1 cellular context compared by ENCODE assay signal in the genomic region with DNA sequence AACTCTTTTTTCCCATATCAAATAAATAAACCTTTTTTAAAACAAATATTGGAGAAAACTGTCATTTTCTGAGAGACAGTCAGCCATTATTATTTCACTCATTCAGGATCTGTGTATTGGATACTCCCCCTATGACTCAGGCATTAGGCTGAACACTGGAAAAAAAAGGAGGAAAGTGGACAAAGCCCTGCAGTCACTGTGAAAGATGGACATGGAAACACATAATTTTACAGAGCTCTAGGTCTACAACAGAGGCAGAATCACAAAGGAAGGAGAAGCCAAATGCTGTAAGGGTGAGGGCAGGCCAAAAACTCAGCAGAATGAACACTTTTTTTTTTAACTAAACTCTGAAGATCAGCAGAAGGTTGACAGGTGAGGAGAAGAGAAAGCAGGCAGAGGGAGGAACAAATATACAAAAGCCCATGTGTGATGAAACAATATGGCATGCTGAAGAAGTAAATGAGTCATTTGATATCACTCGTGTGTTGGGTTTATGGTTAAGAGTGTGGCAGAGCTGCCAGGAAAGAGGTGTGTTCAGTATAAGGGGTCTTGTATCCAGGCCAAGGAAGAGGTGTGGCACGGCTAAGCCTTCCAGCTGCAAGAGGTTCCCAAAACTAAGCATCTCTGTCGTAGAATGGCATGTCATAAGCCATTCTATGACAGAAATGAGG.
TF ChIP-seq lines count a peak whose summit lies in the region.

No MANE protein-coding gene starts in this region.

TF ChIP-seq in GM23338, 12 proteins besides CTCF, POLR2A, EP300 and RAD21 (continued from another document):
- TF ChIP-seq NANOG (IDR thresholded peaks at IDR 0.05; ENCODE audit: borderline replicate concordance) (no peak), EZH2phosphoT487 (IDR thresholded peaks at IDR 0.05; ENCODE audit: unreplicated experiment) (no peak), ZNF331 (CRISPR knock-in tag; IDR thresholded peaks at IDR 0.05; ENCODE audit: low read depth) (no peak), JUNB (IDR thresholded peaks at IDR 0.05; ENCODE audit: unreplicated experiment) (no peak)
- TF ChIP-seq, protein P1, sequence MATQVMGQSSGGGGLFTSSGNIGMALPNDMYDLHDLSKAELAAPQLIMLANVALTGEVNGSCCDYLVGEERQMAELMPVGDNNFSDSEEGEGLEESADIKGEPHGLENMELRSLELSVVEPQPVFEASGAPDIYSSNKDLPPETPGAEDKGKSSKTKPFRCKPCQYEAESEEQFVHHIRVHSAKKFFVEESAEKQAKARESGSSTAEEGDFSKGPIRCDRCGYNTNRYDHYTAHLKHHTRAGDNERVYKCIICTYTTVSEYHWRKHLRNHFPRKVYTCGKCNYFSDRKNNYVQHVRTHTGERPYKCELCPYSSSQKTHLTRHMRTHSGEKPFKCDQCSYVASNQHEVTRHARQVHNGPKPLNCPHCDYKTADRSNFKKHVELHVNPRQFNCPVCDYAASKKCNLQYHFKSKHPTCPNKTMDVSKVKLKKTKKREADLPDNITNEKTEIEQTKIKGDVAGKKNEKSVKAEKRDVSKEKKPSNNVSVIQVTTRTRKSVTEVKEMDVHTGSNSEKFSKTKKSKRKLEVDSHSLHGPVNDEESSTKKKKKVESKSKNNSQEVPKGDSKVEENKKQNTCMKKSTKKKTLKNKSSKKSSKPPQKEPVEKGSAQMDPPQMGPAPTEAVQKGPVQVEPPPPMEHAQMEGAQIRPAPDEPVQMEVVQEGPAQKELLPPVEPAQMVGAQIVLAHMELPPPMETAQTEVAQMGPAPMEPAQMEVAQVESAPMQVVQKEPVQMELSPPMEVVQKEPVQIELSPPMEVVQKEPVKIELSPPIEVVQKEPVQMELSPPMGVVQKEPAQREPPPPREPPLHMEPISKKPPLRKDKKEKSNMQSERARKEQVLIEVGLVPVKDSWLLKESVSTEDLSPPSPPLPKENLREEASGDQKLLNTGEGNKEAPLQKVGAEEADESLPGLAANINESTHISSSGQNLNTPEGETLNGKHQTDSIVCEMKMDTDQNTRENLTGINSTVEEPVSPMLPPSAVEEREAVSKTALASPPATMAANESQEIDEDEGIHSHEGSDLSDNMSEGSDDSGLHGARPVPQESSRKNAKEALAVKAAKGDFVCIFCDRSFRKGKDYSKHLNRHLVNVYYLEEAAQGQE (IDR thresholded peaks at IDR 0.05; ENCODE audit: unreplicated experiment), result no peak
